In genomic region chr12:132730353-132730752, GRCh38 we compare ENCODE assay signal across 1 cellular context.
A peak's percentile ranks its signal among the peaks of the same experiment; 100 is the strongest.
TF ChIP-seq lines count a peak whose summit lies in the region.

No MANE protein-coding gene starts in this region.

TF ChIP-seq in HepG2, 621 proteins besides CTCF, POLR2A, EP300 and RAD21:
- TF ChIP-seq AGO2 (optimal IDR thresholded peaks at IDR 0.05; ENCODE audit: low read depth, low read length) (peak; percentile 72), ZNF609 (CRISPR knock-in tag; IDR thresholded peaks at IDR 0.05; ENCODE audit: borderline replicate concordance) (no peak), IKZF5 (CRISPR knock-in tag; IDR thresholded peaks at IDR 0.05) (no peak), BCL6 (CRISPR knock-in tag; IDR thresholded peaks at IDR 0.05) (no peak)
